24 cellular contexts compared by ENCODE assay signal in the genomic region with DNA sequence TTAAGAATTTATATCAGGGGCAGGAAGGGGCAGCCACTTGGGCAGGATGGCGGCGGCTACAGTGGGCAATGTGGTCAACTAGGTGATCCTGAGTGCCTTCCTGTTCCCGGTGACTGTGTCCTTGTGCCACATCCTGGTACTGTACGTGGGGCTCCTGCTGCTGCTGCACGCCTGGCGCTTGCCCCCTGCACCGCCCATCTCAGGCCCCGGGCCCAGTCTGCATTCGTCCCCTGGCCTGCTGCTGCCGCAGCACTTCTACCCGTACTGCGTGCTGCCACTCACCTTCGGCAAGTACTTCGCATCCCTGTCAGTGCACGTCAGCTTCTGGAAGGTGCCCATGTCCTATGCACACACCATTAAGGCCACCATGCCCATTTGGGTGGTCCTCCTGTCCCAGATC. TPM values are rescaled to one million over a fixed set of nuclear protein-coding genes. Genes with fewer than 3 reads are reported as not detected.
DNase-seq lines count a peak whose midpoint lies in the region; ATAC-seq, FAIRE-seq and TF ChIP-seq lines count a peak whose summit lies in the region.
"Had no signal": no experiment of that assay in that cellular context is flagged by ENCODE, and none has a peak within 500 bp of the region (broad histone marks: within the 10 kb centered on the region; RNA-seq: fewer than 3 reads in every experiment).

No MANE protein-coding gene starts in this region.

- DNase-seq in kidney (peak; percentile 63), neuronal stem cell (ENCODE audit: low spot score) (no peak), spleen (peak; percentile 76), HTR-8/SVneo (ENCODE audit: insufficient read length, low spot score) (no peak), pancreas (no peak), NCI-H524 treated with DMSO at 0.1 percent for 48 hours (lab: John Stamatoyannopoulos, UW) (no peak), iPS-NIHi11 (ENCODE audit: low spot score) (no peak)
- DNase-seq: 8988T; ACHN; AML-193; Caco-2; Calu3; CD4-positive, alpha-beta T cell; CD8-positive, alpha-beta T cell; DMS79 treated with DMSO at 0.1 percent for 48 hours; GF-D8 had no signal

- no peak overlapping the region for H2AFZ ChIP-seq in neuronal stem cell (ENCODE audit: low read length)

- H3K27me3 ChIP-seq in neuronal stem cell (ENCODE audit: control insufficient read depth in 3 of 3, insufficient read depth in 3 of 3, low read depth in 1 of 3, low read length in 3 of 3) (no peaks in the 10 kb centered on the region), spleen (replicated peaks in 1 of 7) (no peaks in the 10 kb centered on the region), pancreas (no peaks in the 10 kb centered on the region)
- H3K27me3 ChIP-seq: BLaER1 treated with 17β-estradiol and CSF1 and Interleukin-3, amounts not matched to agents 10 nM and 100 nM had no signal

- TF ChIP-seq CTCF in kidney (IDR thresholded peaks at IDR 0.05; ENCODE audit: borderline replicate concordance, extremely low read depth, insufficient read depth) (no peak), spleen (IDR thresholded peaks at IDR 0.05 in 8 of 11, conservative IDR thresholded peaks at IDR 0.05 in 3 of 11) (no peak), pancreas (IDR thresholded peaks at IDR 0.05) (no peak)

- H2BK15ac ChIP-seq in neuronal stem cell (ENCODE audit: low read length): no peak overlapping the region

- peak overlapping the region; percentile 38 for H3K14ac ChIP-seq in neuronal stem cell (ENCODE audit: low read length)

- H4K8ac ChIP-seq in neuronal stem cell (ENCODE audit: low read depth, low read length): no peak overlapping the region

- H3K9me3 ChIP-seq in kidney (ENCODE audit: control insufficient read depth in 1 of 2, low read length in 2 of 2) (no peaks in the 10 kb centered on the region), neuronal stem cell (replicated peaks in 1 of 2; ENCODE audit: control insufficient read depth in 2 of 2, insufficient read depth in 1 of 2, low read depth in 1 of 2, low read length in 2 of 2) (no peaks in the 10 kb centered on the region), spleen (no peaks in the 10 kb centered on the region), pancreas (no peaks in the 10 kb centered on the region)
- H3K9me3 ChIP-seq: BLaER1 treated with 17β-estradiol and CSF1 and Interleukin-3, amounts not matched to agents 10 nM and 100 nM; Caco-2 had no signal

- no peak for FAIRE-seq in kidney (lab: Jason Lieb, UNC)
- no peak for FAIRE-seq in HTR-8/SVneo (lab: Jason Lieb, UNC)
- FAIRE-seq in pancreas (lab: Jason Lieb, UNC): no peak
- FAIRE-seq: A204.1, D721Med, G401.6, GM12878, GM12892, GM18507 had no signal

- H3K4me3 ChIP-seq in kidney (ENCODE audit: low read length in 2 of 2) (no peak overlapping the region), neuronal stem cell (ENCODE audit: low read length in 2 of 2) (peak overlapping the region in 1 of 2 donors; percentile 55), spleen (no peak overlapping the region), pancreas (no peak overlapping the region)
- H3K4me3 ChIP-seq: BLaER1 treated with 17β-estradiol and CSF1 and Interleukin-3, amounts not matched to agents 10 nM and 100 nM; GM12878 had no signal

- TF ChIP-seq POLR2A in spleen (IDR thresholded peaks at IDR 0.05): no peak

- H3K4ac ChIP-seq in neuronal stem cell (ENCODE audit: low read length): no peak overlapping the region

- H2BK12ac ChIP-seq in neuronal stem cell (ENCODE audit: low read length): peak overlapping the region; percentile 41

- no peak overlapping the region for H3K4me2 ChIP-seq in neuronal stem cell (ENCODE audit: insufficient read depth, low read length, poor library complexity, severe bottlenecking)
- H3K4me2 ChIP-seq: BLaER1 treated with 17β-estradiol and CSF1 and Interleukin-3, amounts not matched to agents 10 nM and 100 nM had no signal

- no peak for ATAC-seq in pancreas
- ATAC-seq: CD8-positive, alpha-beta T cell; GM12878 had no signal

- H3K9ac ChIP-seq in kidney (ENCODE audit: low read length in 2 of 2) (no peak overlapping the region), neuronal stem cell (ENCODE audit: low read depth, low read length, poor library complexity) (peak overlapping the region; percentile 44)
- H3K9ac ChIP-seq: BLaER1 treated with 17β-estradiol and CSF1 and Interleukin-3, amounts not matched to agents 10 nM and 100 nM had no signal

- intact Hi-C loops in kidney (cut with DNase I): no loop called here
- intact Hi-C loops in spleen (cut with DNase I; ENCODE audit: low total_unique reads): no loop called here
- intact Hi-C loops in pancreas (cut with DNase I): no loop called here

- peaks cover 18 to 23% of the 10 kb centered on the region in 2 donors for H3K36me3 ChIP-seq in kidney (ENCODE audit: control insufficient read depth in 1 of 2, insufficient read depth in 2 of 2, low read length in 2 of 2)
- H3K36me3 ChIP-seq in neuronal stem cell (replicated peaks in 1 of 2; ENCODE audit: control insufficient read depth in 2 of 2, insufficient read depth in 2 of 2, low read length in 2 of 2): peaks cover 11 to 57% of the 10 kb centered on the region in 2 donors
- peaks cover 0 to 57% (median 6%) of the 10 kb centered on the region in 6 donors for H3K36me3 ChIP-seq in spleen
- peaks cover 0 to 6% (median 0%) of the 10 kb centered on the region in 3 donors for H3K36me3 ChIP-seq in pancreas

- H3K4me1 ChIP-seq in kidney (ENCODE audit: control insufficient read depth in 1 of 2, insufficient read depth in 1 of 2, low read depth in 1 of 2, low read length in 2 of 2) (no peaks in the 10 kb centered on the region), neuronal stem cell (ENCODE audit: control insufficient read depth in 2 of 2, insufficient read depth in 1 of 2, low read depth in 1 of 2, low read length in 2 of 2) (peaks cover 0 to 2% of the 10 kb centered on the region in 2 donors), spleen (no peaks in the 10 kb centered on the region), pancreas (no peaks in the 10 kb centered on the region)
- H3K4me1 ChIP-seq: BLaER1 treated with 17β-estradiol and CSF1 and Interleukin-3, amounts not matched to agents 10 nM and 100 nM; Caco-2 had no signal

- H2BK5ac ChIP-seq in neuronal stem cell (ENCODE audit: low read length): no peak overlapping the region

- H3K27ac ChIP-seq in kidney (ENCODE audit: low read depth in 2 of 2, low read length in 2 of 2) (no peak overlapping the region), neuronal stem cell (replicated peaks; ENCODE audit: low read length) (no peak overlapping the region), spleen (no peak overlapping the region), pancreas (no peak overlapping the region)
- H3K27ac ChIP-seq: BLaER1 treated with 17β-estradiol and CSF1 and Interleukin-3, amounts not matched to agents 10 nM and 100 nM; C4-2B had no signal

- no peak overlapping the region for H2BK120ac ChIP-seq in neuronal stem cell (ENCODE audit: low read depth, low read length)

- H2AK5ac ChIP-seq in neuronal stem cell (ENCODE audit: low read depth, low read length): no peak overlapping the region

- H4K91ac ChIP-seq in neuronal stem cell (ENCODE audit: low read depth, low read length, poor library complexity): no peak overlapping the region

- H3K79me1 ChIP-seq in neuronal stem cell (ENCODE audit: low read depth, low read length): peaks cover 4% of the 10 kb centered on the region

- no CpG with 5 or more reads among the region's 15 CpGs for WGBS in neuronal stem cell (ENCODE audit: extremely low coverage in 2 of 2, insufficient read length in 2 of 2, insufficient replicate concordance in 1 of 2), 2 donors
- 76 to 87% (median 82%) methylated on average over 15 of the region's 15 CpGs for WGBS in spleen, 5 donors
- WGBS in pancreas, 2 donors: 95 to 98% methylated on average over 15 of the region's 15 CpGs

- peak overlapping the region; percentile 55 for H3K23ac ChIP-seq in neuronal stem cell (ENCODE audit: low read depth, low read length, poor library complexity)

- peak overlapping the region; percentile 38 for H3K18ac ChIP-seq in neuronal stem cell (ENCODE audit: low read length)

RNA-seq across cellular contexts. Expression of a gene that starts 40.1 kb away (rescaled TPM):
- total RNA-seq in kidney: 30.3 TPM
- polyA plus RNA-seq in kidney (ENCODE audit: insufficient read depth, low read depth, low replicate concordance): 20.2 TPM
- 11.4 TPM for polyA plus RNA-seq in neuronal stem cell (2013, experiment 1 of 2)
- 11.8 TPM for polyA plus RNA-seq in neuronal stem cell (2013, experiment 2 of 2)
- total RNA-seq in spleen: 10 to 100 TPM in 6 of 7 donors, 1 to 10 TPM in 1; 8.8 to 25.5 (median 17.3) TPM
- polyA plus RNA-seq in spleen: 1 to 10 TPM; 7.7 to 9.2 (median 8.3) TPM
- total RNA-seq in pancreas: 1 to 10 TPM; 4.7 to 7.8 (median 6.7) TPM
- 10 to 100 TPM in 1 of 2 donors, 1 to 10 TPM in 1; 7.9 to 16.0 TPM for polyA plus RNA-seq in pancreas

Comparison
In these comparisons a context has a peak if more than half of its experiments do, and no peak if none do; other contexts are left out.
1. DNase-seq: peak in kidney (single experiment) and spleen (single experiment); none in neuronal stem cell (single experiment), HTR-8/SVneo (single experiment), pancreas (0 of 6), NCI-H524 treated with DMSO at 0.1 percent for 48 hours (single experiment) and iPS-NIHi11 (single experiment).